2 cellular contexts compared by ENCODE assay signal in the genomic region with DNA sequence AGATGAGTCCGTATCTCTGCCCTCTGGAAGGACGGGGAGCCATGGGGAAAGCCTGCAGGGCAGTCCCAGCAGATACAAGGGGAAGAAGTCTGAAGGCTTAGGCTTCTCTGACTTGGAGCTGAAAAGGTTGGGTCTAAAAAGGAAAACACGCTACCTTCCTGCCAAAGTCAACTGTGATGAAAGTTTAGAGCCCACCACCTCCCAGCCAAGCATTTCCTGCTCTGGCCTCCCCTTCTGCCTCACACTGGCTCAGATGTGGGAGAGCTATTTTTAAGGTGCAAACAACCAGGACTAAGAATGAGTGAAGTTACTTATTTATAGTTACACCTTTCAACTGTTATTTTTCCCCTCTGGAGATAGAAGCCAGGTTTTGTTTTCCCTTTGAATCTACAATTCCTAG.
TF ChIP-seq lines count a peak whose summit lies in the region.

No MANE protein-coding gene starts in this region.

TF ChIP-seq in SK-N-SH, 30 proteins besides CTCF, POLR2A, EP300 and RAD21 (continued from another document):
- TF ChIP-seq REST (IDR thresholded peaks at IDR 0.05; ENCODE audit: low read depth, low read length) (no peak), YY1 (IDR thresholded peaks at IDR 0.05; ENCODE audit: low read depth) (no peak), TEAD4 (IDR thresholded peaks at IDR 0.05; ENCODE audit: borderline replicate concordance, insufficient read depth) (no peak), FOSL2 (IDR thresholded peaks at IDR 0.05; ENCODE audit: borderline replicate concordance, low read depth) (no peak), GABPA (IDR thresholded peaks at IDR 0.05; ENCODE audit: low read depth) (no peak), MAX (IDR thresholded peaks at IDR 0.05; ENCODE audit: low read depth) (no peak), TCF12 (IDR thresholded peaks at IDR 0.05) (no peak), JUND (IDR thresholded peaks at IDR 0.05) (no peak), GATA2 (CRISPR knock-in tag; IDR thresholded peaks at IDR 0.05) (no peak), FOXM1 (IDR thresholded peaks at IDR 0.05; ENCODE audit: low read depth) (no peak), SIN3A (IDR thresholded peaks at IDR 0.05; ENCODE audit: borderline replicate concordance, low read depth, low read length) (no peak), POLR2AphosphoS5 (IDR thresholded peaks at IDR 0.05; ENCODE audit: low read depth, low read length) (no peak), ELF1 (IDR thresholded peaks at IDR 0.05) (no peak)
- TF ChIP-seq, protein P1, sequence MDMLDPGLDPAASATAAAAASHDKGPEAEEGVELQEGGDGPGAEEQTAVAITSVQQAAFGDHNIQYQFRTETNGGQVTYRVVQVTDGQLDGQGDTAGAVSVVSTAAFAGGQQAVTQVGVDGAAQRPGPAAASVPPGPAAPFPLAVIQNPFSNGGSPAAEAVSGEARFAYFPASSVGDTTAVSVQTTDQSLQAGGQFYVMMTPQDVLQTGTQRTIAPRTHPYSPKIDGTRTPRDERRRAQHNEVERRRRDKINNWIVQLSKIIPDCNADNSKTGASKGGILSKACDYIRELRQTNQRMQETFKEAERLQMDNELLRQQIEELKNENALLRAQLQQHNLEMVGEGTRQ (IDR thresholded peaks at IDR 0.05; ENCODE audit: borderline replicate concordance, low read depth, low read length): no peak

TF ChIP-seq in SK-N-SH treated with all-trans-retinoic acid at 6 μM for 48 hours, 23 proteins besides CTCF, POLR2A, EP300 and RAD21 (continued from another document):
- TF ChIP-seq, protein P2, sequence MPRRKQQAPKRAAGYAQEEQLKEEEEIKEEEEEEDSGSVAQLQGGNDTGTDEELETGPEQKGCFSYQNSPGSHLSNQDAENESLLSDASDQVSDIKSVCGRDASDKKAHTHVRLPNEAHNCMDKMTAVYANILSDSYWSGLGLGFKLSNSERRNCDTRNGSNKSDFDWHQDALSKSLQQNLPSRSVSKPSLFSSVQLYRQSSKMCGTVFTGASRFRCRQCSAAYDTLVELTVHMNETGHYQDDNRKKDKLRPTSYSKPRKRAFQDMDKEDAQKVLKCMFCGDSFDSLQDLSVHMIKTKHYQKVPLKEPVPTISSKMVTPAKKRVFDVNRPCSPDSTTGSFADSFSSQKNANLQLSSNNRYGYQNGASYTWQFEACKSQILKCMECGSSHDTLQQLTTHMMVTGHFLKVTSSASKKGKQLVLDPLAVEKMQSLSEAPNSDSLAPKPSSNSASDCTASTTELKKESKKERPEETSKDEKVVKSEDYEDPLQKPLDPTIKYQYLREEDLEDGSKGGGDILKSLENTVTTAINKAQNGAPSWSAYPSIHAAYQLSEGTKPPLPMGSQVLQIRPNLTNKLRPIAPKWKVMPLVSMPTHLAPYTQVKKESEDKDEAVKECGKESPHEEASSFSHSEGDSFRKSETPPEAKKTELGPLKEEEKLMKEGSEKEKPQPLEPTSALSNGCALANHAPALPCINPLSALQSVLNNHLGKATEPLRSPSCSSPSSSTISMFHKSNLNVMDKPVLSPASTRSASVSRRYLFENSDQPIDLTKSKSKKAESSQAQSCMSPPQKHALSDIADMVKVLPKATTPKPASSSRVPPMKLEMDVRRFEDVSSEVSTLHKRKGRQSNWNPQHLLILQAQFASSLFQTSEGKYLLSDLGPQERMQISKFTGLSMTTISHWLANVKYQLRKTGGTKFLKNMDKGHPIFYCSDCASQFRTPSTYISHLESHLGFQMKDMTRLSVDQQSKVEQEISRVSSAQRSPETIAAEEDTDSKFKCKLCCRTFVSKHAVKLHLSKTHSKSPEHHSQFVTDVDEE (CRISPR knock-in tag; IDR thresholded peaks at IDR 0.05): no peak
- no peak for TF ChIP-seq ZNF70 (CRISPR knock-in tag; IDR thresholded peaks at IDR 0.05)
